Comparison of ENCODE assay signal across 18 cellular contexts in genomic region chr2:28136557-28136956, GRCh38.
DNase-seq lines count a peak whose midpoint lies in the region; ATAC-seq and TF ChIP-seq lines count a peak whose summit lies in the region.
"Had no signal": no experiment of that assay in that cellular context is flagged by ENCODE, and none has a peak within 500 bp of the region (broad histone marks: within the 10 kb centered on the region; RNA-seq: fewer than 3 reads in every experiment).

No MANE protein-coding gene starts in this region.

- H3K27me3 Mint-ChIP-seq in activated CD4-positive, alpha-beta memory T cell treated with anti-CD3 and anti-CD28 coated beads for 36 hours = no peaks in the 10 kb centered on the region
- H3K27me3 Mint-ChIP-seq: progenitor cell of endocrine pancreas had no signal

- no peak overlapping the region for H3K4me3 ChIP-seq in BLaER1 treated with 17β-estradiol and CSF1 and Interleukin-3, amounts not matched to agents 10 nM and 100 nM
- H3K4me3 ChIP-seq in adipocyte (ENCODE audit: low read length) = peak overlapping the region; percentile 24
- H3K4me3 ChIP-seq in liver (ENCODE audit: low read depth in 1 of 3, low read length in 3 of 3) = no peak overlapping the region
- no peak overlapping the region for H3K4me3 ChIP-seq in subcutaneous abdominal adipose tissue (ENCODE audit: low read depth in 1 of 5, low read length in 5 of 5)
- H3K4me3 ChIP-seq: neural progenitor cell, spleen had no signal

- H3K27ac ChIP-seq in BLaER1 treated with 17β-estradiol and CSF1 and Interleukin-3, amounts not matched to agents 10 nM and 100 nM = peak overlapping the region in 1 of 11 experiments; percentile 10; a peak in 1 of 22 replicates
- H3K27ac ChIP-seq in liver (ENCODE audit: low read depth in 1 of 2, low read length in 2 of 2) (no peak overlapping the region), subcutaneous abdominal adipose tissue (ENCODE audit: low read depth, low read length) (peak overlapping the region; percentile 2)
- H3K27ac ChIP-seq: neural progenitor cell, spleen, WERI-Rb-1 had no signal

- TF ChIP-seq CTCF in liver (IDR thresholded peaks at IDR 0.05; ENCODE audit: low read depth, low read length, missing input control) = no peak

- H3K4me1 Mint-ChIP-seq in activated CD4-positive, alpha-beta memory T cell treated with anti-CD3 and anti-CD28 coated beads for 36 hours (ENCODE audit: low read depth) = peaks cover 8% of the 10 kb centered on the region

- WGBS in liver = 69% methylated on average over 6 of the region's 6 CpGs

- in situ Hi-C loops in ACHN (cut with HindIII; ENCODE audit: low pct_ligation_motif_present, low pct_unique_long_range_greater_than_20kb, low sequenced_read_pairs) = no loop called here

- intact Hi-C loops in activated CD4-positive, alpha-beta memory T cell treated with anti-CD3 and anti-CD28 coated beads for 36 hours (cut with micrococcal nuclease) = no loop called here

- ATAC-seq in GM19035 (IDR thresholded peaks at IDR 0.05; ENCODE audit: unreplicated experiment) = no peak

- H3K4me1 ChIP-seq in BLaER1 treated with 17β-estradiol and CSF1 and Interleukin-3, amounts not matched to agents 10 nM and 100 nM = peaks cover 21 to 39% (median 30%) of the 10 kb centered on the region in 10 experiments
- H3K4me1 ChIP-seq in adipocyte (ENCODE audit: control insufficient read depth, insufficient read depth, low read length) (peaks cover 32% of the 10 kb centered on the region), liver (ENCODE audit: control insufficient read depth in 4 of 4, insufficient read depth in 4 of 4, low read length in 3 of 4) (peaks cover 1 to 13% (median 8%) of the 10 kb centered on the region in 4 donors), subcutaneous abdominal adipose tissue (ENCODE audit: control insufficient read depth in 5 of 5, insufficient read depth in 5 of 5, low read length in 5 of 5) (peaks cover 0 to 23% (median 15%) of the 10 kb centered on the region in 5 donors)
- H3K4me1 ChIP-seq: neural progenitor cell had no signal

- no peak overlapping the region for H3K4me3 Mint-ChIP-seq in activated CD4-positive, alpha-beta memory T cell treated with anti-CD3 and anti-CD28 coated beads for 36 hours
- H3K4me3 Mint-ChIP-seq: neural progenitor cell had no signal

- POLR2A ChIA-PET in activated CD4-positive, alpha-beta memory T cell treated with anti-CD3 and anti-CD28 coated beads for 36 hours (lab: Charles Lee) = no interaction called here

- 0 out of 22 replicates have a peak, but pooled peaks cover 0 to 5% (median 0%) of the 10 kb centered on the region in 11 experiments for H3K9me3 ChIP-seq in BLaER1 treated with 17β-estradiol and CSF1 and Interleukin-3, amounts not matched to agents 10 nM and 100 nM (replicated peaks in 1 of 11)
- H3K9me3 ChIP-seq in adipocyte (ENCODE audit: control insufficient read depth, low read length) (no peaks in the 10 kb centered on the region), liver (ENCODE audit: control insufficient read depth in 4 of 4, low read length in 3 of 4) (no peaks in the 10 kb centered on the region), subcutaneous abdominal adipose tissue (ENCODE audit: control insufficient read depth in 5 of 5, low read length in 5 of 5) (no peaks in the 10 kb centered on the region)
- H3K9me3 ChIP-seq: spleen had no signal

- H3K4me2 ChIP-seq in BLaER1 treated with 17β-estradiol and CSF1 and Interleukin-3, amounts not matched to agents 10 nM and 100 nM = peak overlapping the region in 10 of 11 experiments; percentile 23 to 70 (median 46); a peak in 8 of 22 replicates
- H3K4me2 ChIP-seq: neural progenitor cell had no signal

- H3K36me3 ChIP-seq in BLaER1 treated with 17β-estradiol and CSF1 and Interleukin-3, amounts not matched to agents 10 nM and 100 nM = peaks cover 0 to 36% (median 5%) of the 10 kb centered on the region in 11 experiments; a peak in 8 of 22 replicates
- no peaks in the 10 kb centered on the region for H3K36me3 ChIP-seq in adipocyte (ENCODE audit: control insufficient read depth, insufficient read depth, low read length, severe bottlenecking)
- H3K36me3 ChIP-seq in liver (ENCODE audit: control insufficient read depth in 4 of 4, insufficient read depth in 3 of 4, low read depth in 1 of 4, low read length in 3 of 4) = no peaks in the 10 kb centered on the region
- H3K36me3 ChIP-seq in subcutaneous abdominal adipose tissue (ENCODE audit: control insufficient read depth in 5 of 5, insufficient read depth in 5 of 5, low read length in 5 of 5) = peaks cover 0 to under 1% (median 0%) of the 10 kb centered on the region in 5 donors
- H3K36me3 ChIP-seq: neural progenitor cell, WERI-Rb-1 had no signal

- H3K36me3 Mint-ChIP-seq in activated CD4-positive, alpha-beta memory T cell treated with anti-CD3 and anti-CD28 coated beads for 36 hours = peaks cover 16% of the 10 kb centered on the region

- no peak overlapping the region for H3K27ac Mint-ChIP-seq in activated CD4-positive, alpha-beta memory T cell treated with anti-CD3 and anti-CD28 coated beads for 36 hours
- H3K27ac Mint-ChIP-seq: progenitor cell of endocrine pancreas had no signal

- H4K20me1 ChIP-seq in BLaER1 treated with 17β-estradiol and CSF1 and Interleukin-3, amounts not matched to agents 10 nM and 100 nM = no peaks in the 10 kb centered on the region

- H3K27me3 ChIP-seq in BLaER1 treated with 17β-estradiol and CSF1 and Interleukin-3, amounts not matched to agents 10 nM and 100 nM = no peaks in the 10 kb centered on the region
- no peaks in the 10 kb centered on the region for H3K27me3 ChIP-seq in adipocyte (replicated peaks; ENCODE audit: control insufficient read depth, insufficient read depth, low read length)
- H3K27me3 ChIP-seq in liver (ENCODE audit: control insufficient read depth in 4 of 4, insufficient read depth in 4 of 4, low read length in 3 of 4) = no peaks in the 10 kb centered on the region
- no peaks in the 10 kb centered on the region for H3K27me3 ChIP-seq in subcutaneous abdominal adipose tissue (ENCODE audit: control insufficient read depth in 5 of 5, insufficient read depth in 4 of 5, low read length in 5 of 5)
- H3K27me3 ChIP-seq: neural progenitor cell, spleen had no signal

- H3K9me3 Mint-ChIP-seq in activated CD4-positive, alpha-beta memory T cell treated with anti-CD3 and anti-CD28 coated beads for 36 hours = no peaks in the 10 kb centered on the region
- H3K9me3 Mint-ChIP-seq: neural progenitor cell had no signal

- CTCF ChIA-PET in activated CD4-positive, alpha-beta memory T cell treated with anti-CD3 and anti-CD28 coated beads for 36 hours (lab: Charles Lee) = no interaction called here

- DNase-seq in adipocyte (ENCODE audit: low read depth) (no peak), ACHN (no peak)
- DNase-seq in activated CD4-positive, alpha-beta memory T cell treated with anti-CD3 and anti-CD28 coated beads for 36 hours = no peak
- DNase-seq: activated CD4-positive, alpha-beta T cell treated with anti-CD3 and anti-CD28 coated beads, Interleukin-2, amount 50 U/mL, for 48 hours; activated naive CD4-positive, alpha-beta T cell; activated T-cell treated with anti-CD3 and anti-CD28 coated beads for 4 hours; cerebellar nuclear complex; effector CD8-positive, alpha-beta T cell; NCI-H526 treated with DMSO at 0.1 percent for 48 hours; spleen; stimulated activated CD4-positive, alpha-beta T cell treated with anti-CD3 and anti-CD28 coated beads, Interleukin-4, amount 100 ng/mL, for 4 hours; WERI-Rb-1 had no signal

- no peak overlapping the region for H3K9ac ChIP-seq in BLaER1 treated with 17β-estradiol and CSF1 and Interleukin-3, amounts not matched to agents 10 nM and 100 nM
- H3K9ac ChIP-seq in adipocyte (ENCODE audit: low read length) (peak overlapping the region; percentile 18), liver (ENCODE audit: low read depth in 1 of 2, low read length in 2 of 2) (no peak overlapping the region), subcutaneous abdominal adipose tissue (ENCODE audit: low read length in 5 of 5) (no peak overlapping the region)
- H3K9ac ChIP-seq: neural progenitor cell had no signal

- peak in 1 of 2 donors; percentile 20 for TF ChIP-seq RAD21 in liver (IDR thresholded peaks at IDR 0.05)

TF ChIP-seq in liver, 16 proteins besides CTCF, POLR2A, EP300 and RAD21:
- TF ChIP-seq SP1 (IDR thresholded peaks at IDR 0.05) (peak; percentile 18), RXRA (IDR thresholded peaks at IDR 0.05) (peak in 1 of 2 donors; percentile 56), HNF4A (conservative IDR thresholded peaks at IDR 0.05) (peak in 1 of 2 donors; percentile 18), NR2F2 (IDR thresholded peaks at IDR 0.05) (peak; percentile 48), EGR1 (IDR thresholded peaks at IDR 0.05; ENCODE audit: low read depth in 2 of 2) (no peak)
